Comparison of ENCODE assay signal across 13 cellular contexts in the genomic region with DNA sequence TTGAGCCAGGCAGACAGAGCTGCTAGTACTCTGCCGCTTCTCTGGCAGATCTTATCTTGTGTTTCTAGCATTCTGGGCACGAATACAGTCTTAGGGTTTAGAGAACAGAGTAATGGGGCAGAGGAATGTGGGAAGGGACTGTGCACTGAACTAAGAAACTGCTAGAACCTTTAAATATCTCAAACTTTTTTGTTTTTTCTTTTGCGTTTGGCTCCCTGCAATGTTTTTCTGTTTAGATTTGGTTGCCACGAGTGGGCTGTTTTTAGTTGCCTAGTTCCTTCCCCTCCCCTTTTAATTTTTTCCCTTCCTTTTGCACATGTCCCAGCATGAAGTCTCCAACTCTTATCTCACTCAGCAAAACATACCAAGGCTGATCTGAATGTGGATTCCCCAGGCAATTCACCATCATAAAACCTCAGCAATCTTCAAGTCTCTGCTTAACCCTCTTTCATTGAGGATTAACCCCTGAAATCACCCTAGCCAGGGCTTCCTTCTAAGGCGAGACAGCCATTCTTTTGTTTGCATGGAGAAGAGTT. TPM values are rescaled to one million over a fixed set of nuclear protein-coding genes. Genes with fewer than 3 reads are reported as not detected.
DNase-seq lines count a peak whose midpoint lies in the region; ATAC-seq and TF ChIP-seq lines count a peak whose summit lies in the region.
"Had no signal": no experiment of that assay in that cellular context is flagged by ENCODE, and none has a peak within 500 bp of the region (broad histone marks: within the 10 kb centered on the region; RNA-seq: fewer than 3 reads in every experiment).

No MANE protein-coding gene starts in this region.

- H3K27me3 ChIP-seq in HAP-1 (ENCODE audit: low read depth) (peaks cover 43% of the 10 kb centered on the region), hepatocyte (peaks cover 4% of the 10 kb centered on the region)

- no peaks in the 10 kb centered on the region for H3K36me3 ChIP-seq in HAP-1 (replicated peaks)
- H3K36me3 ChIP-seq in hepatocyte (replicated peaks; ENCODE audit: insufficient read depth, low read depth) = no peaks in the 10 kb centered on the region

- H3K9me3 ChIP-seq in HAP-1 (no peaks in the 10 kb centered on the region), hepatocyte (ENCODE audit: low read depth) (no peaks in the 10 kb centered on the region), T-helper 17 cell (ENCODE audit: control insufficient read depth, low read length, poor library complexity, severe bottlenecking) (no peaks in the 10 kb centered on the region)

- peak overlapping the region; percentile 96 for H3K27ac ChIP-seq in hepatocyte
- H3K27ac ChIP-seq: VCaP had no signal

- 8% methylated on average over 5 of the region's 5 CpGs for WGBS in hepatocyte (ENCODE audit: low lambda C conversion rate, missing lambda C conversion rate)

- peaks cover 10% of the 10 kb centered on the region for H4K20me1 ChIP-seq in hepatocyte (ENCODE audit: insufficient read depth, poor library complexity, severe bottlenecking)

- peak overlapping the region; percentile 66 for H3K4me3 Mint-ChIP-seq in activated T-helper 1 cell treated with anti-CD3 and anti-CD28 coated beads, Interleukin-12 subunit alpha, Interleukin-12 subunit beta, Interleukin-2, Interleukin-4 antibody, amounts not matched to agents 30 ng/mL and 10 ng/mL and 1 ng/mL, durations not matched to agents 14 hours and 24 hours and 36 hours
- H3K4me3 Mint-ChIP-seq in stimulated activated effector memory CD8-positive, alpha-beta T cell treated with anti-CD3 and anti-CD28 coated beads, Interleukin-12 subunit alpha, Interleukin-12 subunit beta, amount 100 ng/mL, for 72 hours = peak overlapping the region; percentile 89
- H3K4me3 Mint-ChIP-seq in T-helper 17 cell = no peak overlapping the region

- in situ Hi-C loops in HAP-1 (cut with MboI; ENCODE audit: low sequenced_read_pairs) = no loop called here

- H3K4me2 ChIP-seq in hepatocyte = peak overlapping the region; percentile 95

- H3K4me3 ChIP-seq in HAP-1 (no peak overlapping the region), hepatocyte (no peak overlapping the region)

- H3K27me3 Mint-ChIP-seq in activated T-helper 1 cell treated with anti-CD3 and anti-CD28 coated beads, Interleukin-12 subunit alpha, Interleukin-12 subunit beta, Interleukin-2, Interleukin-4 antibody, amounts not matched to agents 30 ng/mL and 10 ng/mL and 1 ng/mL, durations not matched to agents 14 hours and 24 hours and 36 hours (ENCODE audit: insufficient read depth) = peaks cover 44% of the 10 kb centered on the region
- peaks cover 78% of the 10 kb centered on the region for H3K27me3 Mint-ChIP-seq in T-helper 17 cell

- H3K4me1 ChIP-seq in HAP-1 (peaks cover 31% of the 10 kb centered on the region), hepatocyte (ENCODE audit: insufficient read depth) (peaks cover 17% of the 10 kb centered on the region)

- peaks cover 7% of the 10 kb centered on the region for H3K36me3 Mint-ChIP-seq in activated T-helper 1 cell treated with anti-CD3 and anti-CD28 coated beads, Interleukin-12 subunit alpha, Interleukin-12 subunit beta, Interleukin-2, Interleukin-4 antibody, amounts not matched to agents 30 ng/mL and 10 ng/mL and 1 ng/mL, durations not matched to agents 14 hours and 24 hours and 36 hours (ENCODE audit: low read depth)
- peaks cover 30% of the 10 kb centered on the region for H3K36me3 Mint-ChIP-seq in stimulated activated effector memory CD8-positive, alpha-beta T cell treated with anti-CD3 and anti-CD28 coated beads, Interleukin-12 subunit alpha, Interleukin-12 subunit beta, amount 100 ng/mL, for 72 hours
- H3K36me3 Mint-ChIP-seq in T-helper 17 cell (ENCODE audit: low read depth) = no peaks in the 10 kb centered on the region

- TF ChIP-seq CTCF in hepatocyte (IDR thresholded peaks at IDR 0.05; ENCODE audit: poor library complexity) = no peak

- no peak overlapping the region for H2AFZ ChIP-seq in hepatocyte

- intact Hi-C loops in activated T-helper 1 cell treated with anti-CD3 and anti-CD28 coated beads, Interleukin-12 subunit alpha, Interleukin-12 subunit beta, Interleukin-2, Interleukin-4 antibody, amounts not matched to agents 30 ng/mL and 10 ng/mL and 1 ng/mL, durations not matched to agents 14 hours and 24 hours and 36 hours (cut with micrococcal nuclease) = loop anchor here (5.0 to 10.0 kb wide), 2 partner anchors 188 to 321 kb away; a partner anchor contains a TSS

- H3K27ac Mint-ChIP-seq in activated T-helper 1 cell treated with anti-CD3 and anti-CD28 coated beads, Interleukin-12 subunit alpha, Interleukin-12 subunit beta, Interleukin-2, Interleukin-4 antibody, amounts not matched to agents 30 ng/mL and 10 ng/mL and 1 ng/mL, durations not matched to agents 14 hours and 24 hours and 36 hours = no peak overlapping the region
- no peak overlapping the region for H3K27ac Mint-ChIP-seq in stimulated activated effector memory CD8-positive, alpha-beta T cell treated with anti-CD3 and anti-CD28 coated beads, Interleukin-12 subunit alpha, Interleukin-12 subunit beta, amount 100 ng/mL, for 72 hours
- H3K27ac Mint-ChIP-seq in T-helper 17 cell = no peak overlapping the region
- H3K27ac Mint-ChIP-seq: stimulated activated naive B cell treated with anti-CD40 and anti-IgM and Interleukin-4, amounts not matched to agents 10 μg/mL and 1 μg/mL and 100 μg/mL, for 72 hours had no signal

- no peaks in the 10 kb centered on the region for H3K9me3 Mint-ChIP-seq in activated T-helper 1 cell treated with anti-CD3 and anti-CD28 coated beads, Interleukin-12 subunit alpha, Interleukin-12 subunit beta, Interleukin-2, Interleukin-4 antibody, amounts not matched to agents 30 ng/mL and 10 ng/mL and 1 ng/mL, durations not matched to agents 14 hours and 24 hours and 36 hours
- H3K9me3 Mint-ChIP-seq in stimulated activated effector memory CD8-positive, alpha-beta T cell treated with anti-CD3 and anti-CD28 coated beads, Interleukin-12 subunit alpha, Interleukin-12 subunit beta, amount 100 ng/mL, for 72 hours = no peaks in the 10 kb centered on the region
- H3K9me3 Mint-ChIP-seq: stimulated activated naive B cell treated with anti-CD40 and anti-IgM and Interleukin-4, amounts not matched to agents 10 μg/mL and 1 μg/mL and 100 μg/mL, for 72 hours had no signal

- peaks cover 11% of the 10 kb centered on the region for H3K79me2 ChIP-seq in hepatocyte

- H3K4me1 Mint-ChIP-seq in activated T-helper 1 cell treated with anti-CD3 and anti-CD28 coated beads, Interleukin-12 subunit alpha, Interleukin-12 subunit beta, Interleukin-2, Interleukin-4 antibody, amounts not matched to agents 30 ng/mL and 10 ng/mL and 1 ng/mL, durations not matched to agents 14 hours and 24 hours and 36 hours (ENCODE audit: low read depth) = peaks cover 53% of the 10 kb centered on the region
- H3K4me1 Mint-ChIP-seq in stimulated activated effector memory CD8-positive, alpha-beta T cell treated with anti-CD3 and anti-CD28 coated beads, Interleukin-12 subunit alpha, Interleukin-12 subunit beta, amount 100 ng/mL, for 72 hours = peaks cover 48% of the 10 kb centered on the region
- H3K4me1 Mint-ChIP-seq in T-helper 17 cell = peaks cover 21% of the 10 kb centered on the region

- ATAC-seq in stimulated activated effector memory CD8-positive, alpha-beta T cell treated with anti-CD3 and anti-CD28 coated beads, Interleukin-12 subunit alpha, Interleukin-12 subunit beta, amount 100 ng/mL, for 72 hours = no peak
- no peak for ATAC-seq in T-helper 17 cell
- ATAC-seq: stimulated activated naive B cell treated with anti-CD40 and anti-IgM and Interleukin-4, amounts not matched to agents 10 μg/mL and 1 μg/mL and 100 μg/mL, for 72 hours had no signal

- H3K9me2 ChIP-seq in hepatocyte (replicated peaks; ENCODE audit: insufficient read depth) = no peaks in the 10 kb centered on the region

- peak; percentile 36 to 46 for DNase-seq in HAP-1 (ENCODE audit: low spot score in 2 of 2)
- no peak for DNase-seq in activated T-helper 1 cell treated with anti-CD3 and anti-CD28 coated beads, Interleukin-12 subunit alpha, Interleukin-12 subunit beta, Interleukin-2, Interleukin-4 antibody, amounts not matched to agents 30 ng/mL and 10 ng/mL and 1 ng/mL, durations not matched to agents 14 hours and 24 hours and 36 hours (ENCODE audit: low spot score)
- no peak for DNase-seq in hepatocyte (ENCODE audit: low spot score)
- DNase-seq in stimulated activated effector memory CD8-positive, alpha-beta T cell treated with anti-CD3 and anti-CD28 coated beads, Interleukin-12 subunit alpha, Interleukin-12 subunit beta, amount 100 ng/mL, for 72 hours (ENCODE audit: low spot score in 2 of 2) = no peak
- no peak for DNase-seq in NCI-H510A treated with DMSO at 0.1 percent for 48 hours (lab: John Stamatoyannopoulos, UW)
- no peak for DNase-seq in T-helper 17 cell
- DNase-seq in RKO (ENCODE audit: low spot score) = no peak
- DNase-seq: activated T-cell treated with anti-CD3 and anti-CD28 coated beads, Interleukin-2, amount 50 U/mL, for 1 hour; COR-L47; NCI-H2081; nucleus accumbens; stimulated activated naive B cell treated with anti-CD40 and anti-IgM and Interleukin-4, amounts not matched to agents 10 μg/mL and 1 μg/mL and 100 μg/mL, for 72 hours had no signal

RNA-seq across cellular contexts. Expression of a gene that starts 3.1 kb away (rescaled TPM):
- 23.0 and 23.3 TPM in 2 replicates for total RNA-seq in activated T-helper 1 cell treated with anti-CD3 and anti-CD28 coated beads, Interleukin-12 subunit alpha, Interleukin-12 subunit beta, Interleukin-2, Interleukin-4 antibody, amounts not matched to agents 30 ng/mL and 10 ng/mL and 1 ng/mL, durations not matched to agents 14 hours and 24 hours and 36 hours
- 128 TPM in 2 replicates for total RNA-seq in hepatocyte
- 129 and 178 TPM in 2 replicates for polyA plus RNA-seq in hepatocyte
- 10 to 100 TPM; 53.0 to 72.5 TPM for total RNA-seq in T-helper 17 cell

Comparison
In these comparisons a context has a peak if more than half of its experiments do, and no peak if none do; other contexts are left out.
1. DNase-seq: peak in HAP-1 (2 of 2); none in activated T-helper 1 cell treated with anti-CD3 and anti-CD28 coated beads, Interleukin-12 subunit alpha, Interleukin-12 subunit beta, Interleukin-2, Interleukin-4 antibody, amounts not matched to agents 30 ng/mL and 10 ng/mL and 1 ng/mL, durations not matched to agents 14 hours and 24 hours and 36 hours (single experiment), hepatocyte (single experiment), stimulated activated effector memory CD8-positive, alpha-beta T cell treated with anti-CD3 and anti-CD28 coated beads, Interleukin-12 subunit alpha, Interleukin-12 subunit beta, amount 100 ng/mL, for 72 hours (0 of 2), NCI-H510A treated with DMSO at 0.1 percent for 48 hours (single experiment), T-helper 17 cell (0 of 3) and RKO (single experiment).